In the genomic region with DNA sequence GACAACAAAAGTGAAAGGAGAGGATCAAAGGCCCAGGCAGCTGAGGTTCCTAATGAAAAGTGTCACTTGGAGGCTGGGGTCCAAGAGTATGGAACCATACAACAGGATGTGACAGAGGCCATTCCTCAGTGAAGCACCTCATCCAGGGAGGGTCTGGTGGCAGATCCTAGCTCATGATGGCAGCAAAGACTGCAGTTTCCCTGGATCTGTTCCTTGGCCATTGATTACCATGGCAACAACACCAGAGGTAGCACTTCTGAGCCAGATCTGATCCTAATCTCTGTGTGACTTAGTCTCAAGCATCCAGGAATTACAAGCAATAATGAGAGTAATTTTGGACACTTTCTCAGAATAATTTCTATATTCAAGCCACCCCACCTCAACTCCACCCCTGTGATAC, we compare ENCODE assay signal across 21 cellular contexts. TPM values are rescaled to one million over a fixed set of nuclear protein-coding genes. Genes with fewer than 3 reads are reported as not detected.
A peak's percentile ranks its signal among the peaks of the same experiment; 100 is the strongest.
DNase-seq lines count a peak whose midpoint lies in the region; ATAC-seq and TF ChIP-seq lines count a peak whose summit lies in the region.
"Had no signal": no experiment of that assay in that cellular context is flagged by ENCODE, and none has a peak within 500 bp of the region (broad histone marks: within the 10 kb centered on the region; RNA-seq: fewer than 3 reads in every experiment).

No MANE protein-coding gene starts in this region.

- POLR2A ChIA-PET in SK-N-SH (lab: Yijun Ruan, JAX): no interaction called here

- H3F3A ChIP-seq in GM23338 (replicated peaks; ENCODE audit: low read depth) (no peaks in the 10 kb centered on the region), SK-N-SH (replicated peaks; ENCODE audit: insufficient read depth) (peaks cover 7% of the 10 kb centered on the region)

- no peak overlapping the region for H3K9ac ChIP-seq in SK-N-SH
- H3K9ac ChIP-seq: KMS-11 had no signal

- H2AFZ ChIP-seq in GM23338 (no peak overlapping the region), SK-N-SH (ENCODE audit: low read depth) (no peak overlapping the region)

- H3K4me2 ChIP-seq in GM23338: no peak overlapping the region
- H3K4me2 ChIP-seq in SK-N-SH: no peak overlapping the region
- H3K4me2 ChIP-seq: KMS-11 had no signal

- in situ Hi-C loops in ACHN (cut with HindIII; ENCODE audit: low pct_ligation_motif_present, low pct_unique_long_range_greater_than_20kb, low sequenced_read_pairs): no loop called here

- TF ChIP-seq POLR2A in esophagus squamous epithelium (IDR thresholded peaks at IDR 0.05): no peak

- H3K79me2 ChIP-seq in GM23338 (replicated peaks; ENCODE audit: insufficient read depth) (no peaks in the 10 kb centered on the region), SK-N-SH (ENCODE audit: insufficient read depth) (no peaks in the 10 kb centered on the region)

- H3K36me3 Mint-ChIP-seq in GM23338 (ENCODE audit: low read depth): no peaks in the 10 kb centered on the region

- H3K9me2 ChIP-seq in GM23338 (ENCODE audit: insufficient read depth) (0 out of 2 replicates have a peak, but pooled peaks cover 5% of the 10 kb centered on the region), SK-N-SH (no peaks in the 10 kb centered on the region; the same call in 1 of the 2 replicates)

- TF ChIP-seq CTCF in GM23338 (conservative IDR thresholded peaks at IDR 0.05; ENCODE audit: low read depth in 2 of 2) (peak; percentile 26 to 66; a peak in 3 of 4 replicates), SK-N-SH (IDR thresholded peaks at IDR 0.05) (no peak), esophagus squamous epithelium (IDR thresholded peaks at IDR 0.05) (no peak)

- DNase-seq in COLO829 (ENCODE audit: low spot score): peak; percentile 26
- DNase-seq in GM23338 (ENCODE audit: low spot score): peak; percentile 46
- peak; percentile 40 for DNase-seq in SK-N-SH
- DNase-seq in iPS-NIHi11 (ENCODE audit: low spot score): peak; percentile 33
- DNase-seq in effector CD8-positive, alpha-beta T cell (lab: John Stamatoyannopoulos, UW): no peak
- no peak for DNase-seq in esophagus squamous epithelium (lab: John Stamatoyannopoulos, UW)
- no peak for DNase-seq in stimulated activated CD4-positive, alpha-beta T cell treated with anti-CD3 and anti-CD28 coated beads, Interleukin-2, amount 100 ng/mL, for 48 hours
- no peak for DNase-seq in ACHN
- DNase-seq: activated CD4-positive, alpha-beta T cell treated with anti-CD3 and anti-CD28 coated beads for 48 hours; activated CD8-positive, alpha-beta memory T cell treated with anti-CD3 and anti-CD28 coated beads, Interleukin-2, amount 50 U/mL, for 48 hours; activated naive CD4-positive, alpha-beta T cell; aorta; Calu3; glutamatergic neuron; midbrain; NCI-H1436; occipital lobe had no signal

- no peaks in the 10 kb centered on the region for H3K27me3 ChIP-seq in GM23338 (ENCODE audit: insufficient read depth)
- no peaks in the 10 kb centered on the region for H3K27me3 ChIP-seq in SK-N-SH (ENCODE audit: insufficient read depth)
- no peaks in the 10 kb centered on the region for H3K27me3 ChIP-seq in esophagus squamous epithelium
- H3K27me3 ChIP-seq: SJCRH30 had no signal

- no peak overlapping the region for H3K27ac Mint-ChIP-seq in GM23338

- TF ChIP-seq EP300 in SK-N-SH (IDR thresholded peaks at IDR 0.05; ENCODE audit: borderline replicate concordance in 1 of 2, low read depth in 1 of 2, low read length in 1 of 2): no peak

- H3K9me3 ChIP-seq in SK-N-SH (no peaks in the 10 kb centered on the region), esophagus squamous epithelium (no peaks in the 10 kb centered on the region)
- H3K9me3 ChIP-seq: SJCRH30 had no signal

- no peak overlapping the region for H3K27ac ChIP-seq in GM23338 (ENCODE audit: low read depth)
- no peak overlapping the region for H3K27ac ChIP-seq in SK-N-SH (ENCODE audit: low read depth in 2 of 2, low read length in 1 of 2)
- H3K27ac ChIP-seq in esophagus squamous epithelium: no peak overlapping the region
- H3K27ac ChIP-seq: epithelial cell of prostate, KMS-11, SJCRH30 had no signal

- no peak overlapping the region for H3K4me3 Mint-ChIP-seq in GM23338

- CTCF ChIA-PET in SK-N-SH (lab: Yijun Ruan, JAX): interaction anchor here (0.8 to 2.6 kb wide), 12 partner anchors 8 to 384 kb away, joined by 3 to 14 read pairs (median 5); no protein-coding TSS in a partner anchor

- H3K36me3 ChIP-seq in GM23338 (ENCODE audit: insufficient read depth) (no peaks in the 10 kb centered on the region), SK-N-SH (replicated peaks in 1 of 2; ENCODE audit: control insufficient read depth in 1 of 2, insufficient read depth in 2 of 2, low read length in 1 of 2) (no peaks in the 10 kb centered on the region), esophagus squamous epithelium (no peaks in the 10 kb centered on the region)
- H3K36me3 ChIP-seq: SJCRH30 had no signal

- no peaks in the 10 kb centered on the region for H4K20me1 ChIP-seq in GM23338 (replicated peaks; ENCODE audit: insufficient read depth)
- no peaks in the 10 kb centered on the region for H4K20me1 ChIP-seq in SK-N-SH (ENCODE audit: insufficient read depth)

- TF ChIP-seq RAD21 in SK-N-SH (IDR thresholded peaks at IDR 0.05; ENCODE audit: low read length): peak; percentile 59

- H3K4me1 Mint-ChIP-seq in GM23338: no peaks in the 10 kb centered on the region

- H3K9me3 Mint-ChIP-seq in GM23338: no peaks in the 10 kb centered on the region

- H3K27me3 Mint-ChIP-seq in GM23338 (ENCODE audit: insufficient read depth, low read depth, poor library complexity): no peaks in the 10 kb centered on the region

- no peak overlapping the region for H3K4me3 ChIP-seq in GM23338
- H3K4me3 ChIP-seq in SK-N-SH (ENCODE audit: low read depth in 2 of 2, low read length in 1 of 2): no peak overlapping the region
- H3K4me3 ChIP-seq in esophagus squamous epithelium: no peak overlapping the region
- H3K4me3 ChIP-seq: SJCRH30 had no signal

- H3K4me1 ChIP-seq in GM23338 (ENCODE audit: insufficient read depth) (no peaks in the 10 kb centered on the region), SK-N-SH (ENCODE audit: control insufficient read depth in 1 of 2, insufficient read depth in 2 of 2, low read depth in 1 of 2, low read length in 1 of 2) (peaks cover 0 to 3% of the 10 kb centered on the region in 2 experiments; a peak in 1 of 4 replicates), esophagus squamous epithelium (peaks cover 6 to 9% (median 7%) of the 10 kb centered on the region in 3 donors)

- peak; percentile 57 for ATAC-seq in GM23338
- ATAC-seq: sciatic nerve had no signal

- intact Hi-C loops in esophagus squamous epithelium (cut with DNase I): no loop called here

TF ChIP-seq in GM23338, 12 proteins besides CTCF, POLR2A, EP300 and RAD21 (continues in another document):
- no peak for TF ChIP-seq JUNB (IDR thresholded peaks at IDR 0.05; ENCODE audit: unreplicated experiment)
- no peak for TF ChIP-seq EZH2 (IDR thresholded peaks at IDR 0.05; ENCODE audit: low read depth, unreplicated experiment)
- no peak for TF ChIP-seq NANOG (IDR thresholded peaks at IDR 0.05; ENCODE audit: borderline replicate concordance)

TF ChIP-seq in SK-N-SH, 30 proteins besides CTCF, POLR2A, EP300 and RAD21:
- TF ChIP-seq GATA2 (CRISPR knock-in tag; IDR thresholded peaks at IDR 0.05): peak; percentile 39
- no peak for TF ChIP-seq JUND (IDR thresholded peaks at IDR 0.05)

RNA-seq across cellular contexts. Expression of a gene that starts 12.9 kb away (rescaled TPM):
- total RNA-seq in GM23338 (2014; rRNA removed; shearing (Covaris generic)): not detected in 2 replicates
- not detected in 2 replicates for polyA plus RNA-seq in GM23338 (2016; fragmentation: Nextera tagmentation; extraction: Ambion mirVana)
- not detected in 2 replicates for polyA plus RNA-seq in SK-N-SH (2012; rRNA removed)
- polyA plus RNA-seq in SK-N-SH (2012; cell fraction: cytosol; rRNA removed): not detected in 2 replicates
- not detected in 2 replicates for polyA plus RNA-seq in SK-N-SH (2012; cell fraction: nucleus; rRNA removed)
- 1 to 10 TPM in 1 of 4 donors, not detected in 3; 1.3 TPM for total RNA-seq in esophagus squamous epithelium
- total RNA-seq: Calu3, occipital lobe, sciatic nerve, SJCRH30 had no signal

RNA-seq across cellular contexts. Expression of a gene that starts 37.6 kb away (rescaled TPM):
- 32.3 and 32.9 TPM in 2 replicates for total RNA-seq in GM23338 (2014; rRNA removed; shearing (Covaris generic))
- polyA plus RNA-seq in GM23338 (2016; fragmentation: Nextera tagmentation; extraction: Ambion mirVana) (26.5 TPM in 2 replicates), SK-N-SH (2012; rRNA removed) (3.8 and 4.0 TPM in 2 replicates)
- polyA plus RNA-seq in SK-N-SH (2012; cell fraction: cytosol; rRNA removed): 6.2 and 8.3 TPM in 2 replicates
- polyA plus RNA-seq in SK-N-SH (2012; cell fraction: nucleus; rRNA removed): 6.5 and 6.6 TPM in 2 replicates
- 10 to 100 TPM; 45.0 to 66.7 (median 49.8) TPM for total RNA-seq in esophagus squamous epithelium

RNA-seq across cellular contexts. Expression of a gene that starts 37.6 kb away (rescaled TPM):
- total RNA-seq in GM23338 (2014; rRNA removed; shearing (Covaris generic)): 103 and 132 TPM in 2 replicates
- polyA plus RNA-seq in GM23338 (2016; fragmentation: Nextera tagmentation; extraction: Ambion mirVana): 49.5 and 51.1 TPM in 2 replicates
- polyA plus RNA-seq in SK-N-SH (2012; rRNA removed): 20.8 and 31.7 TPM in 2 replicates
- 41.1 and 45.6 TPM in 2 replicates for polyA plus RNA-seq in SK-N-SH (2012; cell fraction: cytosol; rRNA removed)
- polyA plus RNA-seq in SK-N-SH (2012; cell fraction: nucleus; rRNA removed): 4.9 and 11.4 TPM in 2 replicates
- 10 to 100 TPM; 18.6 to 51.1 (median 31.7) TPM for total RNA-seq in esophagus squamous epithelium

Comparison
In these comparisons a context has a peak if more than half of its experiments do, and no peak if none do; other contexts are left out.
1. DNase-seq: peak in COLO829 (single experiment), GM23338 (single experiment), SK-N-SH (single experiment) and iPS-NIHi11 (single experiment); none in effector CD8-positive, alpha-beta T cell (single experiment), esophagus squamous epithelium (single experiment), stimulated activated CD4-positive, alpha-beta T cell treated with anti-CD3 and anti-CD28 coated beads, Interleukin-2, amount 100 ng/mL, for 48 hours (0 of 2) and ACHN (single experiment).
2. CTCF ChIP-seq: peak in GM23338 (2 of 2); none in SK-N-SH (single experiment) and esophagus squamous epithelium (0 of 6).